Comparison of ENCODE assay signal across 1 cellular context in genomic region chrX:46446727-46447378, GRCh38.
A peak's percentile ranks its signal among the peaks of the same experiment; 100 is the strongest.
TF ChIP-seq lines count a peak whose summit lies in the region.

No MANE protein-coding gene starts in this region.

TF ChIP-seq in HepG2, 621 proteins besides CTCF, POLR2A, EP300 and RAD21 (continued from another document and continues in another):
- no peak for TF ChIP-seq TRIM22 (IDR thresholded peaks at IDR 0.05)
- peak; percentile 95 for TF ChIP-seq YY1 (IDR thresholded peaks at IDR 0.05; ENCODE audit: insufficient read depth, insufficient replicate concordance, low read depth, low read length)
- TF ChIP-seq KDM5A (IDR thresholded peaks at IDR 0.05; ENCODE audit: borderline replicate concordance, low read length) = no peak
- TF ChIP-seq ZNF709 (CRISPR knock-in tag; IDR thresholded peaks at IDR 0.05) = no peak
- no peak for TF ChIP-seq ZNF562 (CRISPR knock-in tag; IDR thresholded peaks at IDR 0.05; ENCODE audit: borderline replicate concordance)
- TF ChIP-seq ZBTB34 (CRISPR knock-in tag; IDR thresholded peaks at IDR 0.05) = no peak
- no peak for TF ChIP-seq HOXD1 (CRISPR knock-in tag; IDR thresholded peaks at IDR 0.05)
- no peak for TF ChIP-seq ARHGAP35 (CRISPR knock-in tag; IDR thresholded peaks at IDR 0.05; ENCODE audit: borderline replicate concordance)
- no peak for TF ChIP-seq TP53 (CRISPR knock-in tag; conservative IDR thresholded peaks at IDR 0.05)
- TF ChIP-seq HMG20A (CRISPR knock-in tag; IDR thresholded peaks at IDR 0.05; ENCODE audit: borderline replicate concordance) = no peak
- TF ChIP-seq RBM22 (optimal IDR thresholded peaks at IDR 0.05; ENCODE audit: low read length) = no peak
- TF ChIP-seq TARDBP (CRISPR knock-in tag; IDR thresholded peaks at IDR 0.05) = peak; percentile 30; the same call in 1 of the 2 replicates
- no peak for TF ChIP-seq SIX1 (CRISPR knock-in tag; IDR thresholded peaks at IDR 0.05; ENCODE audit: borderline replicate concordance)
- TF ChIP-seq PLSCR1 (CRISPR knock-in tag; IDR thresholded peaks at IDR 0.05; ENCODE audit: borderline replicate concordance) = no peak
- no peak for TF ChIP-seq DDIT3 (CRISPR knock-in tag; IDR thresholded peaks at IDR 0.05)
- TF ChIP-seq ZNF484 (CRISPR knock-in tag; IDR thresholded peaks at IDR 0.05; ENCODE audit: borderline replicate concordance, low read depth) = no peak
- 0 out of 2 replicates have a peak, but pooled peaks have one; percentile 48 for TF ChIP-seq TFDP2 (CRISPR knock-in tag; IDR thresholded peaks at IDR 0.05)
- no peak for TF ChIP-seq ARID3A (IDR thresholded peaks at IDR 0.05; ENCODE audit: low read depth, low read length)
- no peak for TF ChIP-seq GATAD2A (CRISPR knock-in tag; IDR thresholded peaks at IDR 0.05)
- TF ChIP-seq ZNF740 (CRISPR knock-in tag; IDR thresholded peaks at IDR 0.05) = no peak
- no peak for TF ChIP-seq ZNF274 (CRISPR knock-in tag; IDR thresholded peaks at IDR 0.05)
- TF ChIP-seq PAX8 (CRISPR knock-in tag; IDR thresholded peaks at IDR 0.05; ENCODE audit: borderline replicate concordance) = no peak
- no peak for TF ChIP-seq ZNF841 (CRISPR knock-in tag; IDR thresholded peaks at IDR 0.05; ENCODE audit: borderline replicate concordance)
- TF ChIP-seq IRF9 (CRISPR knock-in tag; IDR thresholded peaks at IDR 0.05; ENCODE audit: borderline replicate concordance) = peak; percentile 62; the same call in 1 of the 2 replicates
- no peak for TF ChIP-seq ZNF674 (CRISPR knock-in tag; IDR thresholded peaks at IDR 0.05; ENCODE audit: low read depth)
- no peak for TF ChIP-seq ZNF839 (CRISPR knock-in tag; IDR thresholded peaks at IDR 0.05; ENCODE audit: borderline replicate concordance)
- no peak for TF ChIP-seq FOSL2 (CRISPR knock-in tag; IDR thresholded peaks at IDR 0.05)
- no peak for TF ChIP-seq ZNF619 (CRISPR knock-in tag; IDR thresholded peaks at IDR 0.05)
- no peak for TF ChIP-seq ZNF530 (CRISPR knock-in tag; IDR thresholded peaks at IDR 0.05; ENCODE audit: low read depth)
- TF ChIP-seq EHMT2 (IDR thresholded peaks at IDR 0.05; ENCODE audit: borderline replicate concordance, low read depth, low read length) = no peak
- no peak for TF ChIP-seq GATA4 (IDR thresholded peaks at IDR 0.05; ENCODE audit: borderline replicate concordance, low read depth)
- no peak for TF ChIP-seq ZNF138 (CRISPR knock-in tag; IDR thresholded peaks at IDR 0.05; ENCODE audit: low read depth)
- TF ChIP-seq ZNF629 (CRISPR knock-in tag; conservative IDR thresholded peaks at IDR 0.05) = no peak
- TF ChIP-seq AHDC1 (CRISPR knock-in tag; IDR thresholded peaks at IDR 0.05; ENCODE audit: borderline replicate concordance) = no peak
- no peak for TF ChIP-seq CCAR2 (optimal IDR thresholded peaks at IDR 0.05; ENCODE audit: low read depth, low read length)
- TF ChIP-seq TOE1 (CRISPR knock-in tag; IDR thresholded peaks at IDR 0.05) = no peak
- peak; percentile 32 for TF ChIP-seq HNRNPLL (IDR thresholded peaks at IDR 0.05; ENCODE audit: low read depth, low read length, poor library complexity, severe bottlenecking)
- TF ChIP-seq SNAPC4 (CRISPR knock-in tag; IDR thresholded peaks at IDR 0.05) = no peak
- peak; percentile 13; the same call in 1 of the 2 replicates for TF ChIP-seq KDM2A (CRISPR knock-in tag; IDR thresholded peaks at IDR 0.05; ENCODE audit: borderline replicate concordance, low read depth)
- TF ChIP-seq ZNF18 (CRISPR knock-in tag; IDR thresholded peaks at IDR 0.05; ENCODE audit: insufficient replicate concordance) = no peak
- no peak for TF ChIP-seq ZNF430 (CRISPR knock-in tag; IDR thresholded peaks at IDR 0.05)
